ENCODE assay signal across 31 cellular contexts in genomic region chr1:173661271-173661670, GRCh38. TPM values are rescaled to one million over a fixed set of nuclear protein-coding genes. Genes with fewer than 3 reads are reported as not detected.
"Had no signal": no experiment of that assay in that cellular context is flagged by ENCODE, and none has a peak within 500 bp of the region (broad histone marks: within the 10 kb centered on the region; RNA-seq: fewer than 3 reads in every experiment).

No MANE protein-coding gene starts in this region.

- H3K9me3 Mint-ChIP-seq: activated CD4-positive, alpha-beta memory T cell treated with anti-CD3 and anti-CD28 coated beads for 36 hours; activated naive CD4-positive, alpha-beta T cell treated with anti-CD3 and anti-CD28 coated beads for 36 hours; natural killer cell treated with Interleukin-12 subunit alpha and Interleukin-12 subunit beta and Interleukin-15 and Interleukin-18, amount 100 ng/mL, for 72 hours had no signal

- H3K36me3 Mint-ChIP-seq: activated CD4-positive, alpha-beta memory T cell treated with anti-CD3 and anti-CD28 coated beads for 36 hours; memory B cell had no signal

- ATAC-seq: activated CD4-positive, alpha-beta T cell treated with anti-CD3 and anti-CD28 coated beads for 36 hours; activated naive CD8-positive, alpha-beta T cell treated with anti-CD3 and anti-CD28 coated beads, Interleukin-2, amount 50 U/mL, for 24 hours; activated T-cell treated with anti-CD3 and anti-CD28 coated beads, Interleukin-2, amount 50 U/mL, for 72 hours; gastroesophageal sphincter; heart left ventricle; left cardiac atrium; natural killer cell treated with Interleukin-12 subunit alpha and Interleukin-12 subunit beta and Interleukin-15 and Interleukin-18, amount 100 ng/mL, for 72 hours; stimulated activated naive CD8-positive, alpha-beta T cell treated with anti-CD3 and anti-CD28 coated beads, Interleukin-15, amount 100 ng/mL, for 72 hours; WTC11 had no signal

- H3K9me3 ChIP-seq: esophagus muscularis mucosa, gastroesophageal sphincter, heart left ventricle, neutrophil, ovary, prostate gland, right atrium auricular region, uterus had no signal

- DNase-seq: activated CD4-positive, alpha-beta memory T cell treated with anti-CD3 and anti-CD28 coated beads for 36 hours; activated CD4-positive, alpha-beta T cell treated with anti-CD3 and anti-CD28 coated beads for 36 hours; activated effector memory CD4-positive, alpha-beta T cell treated with Interleukin-2 at 50 U/mL for 16 hours; activated naive CD4-positive, alpha-beta T cell treated with anti-CD3 and anti-CD28 coated beads for 36 hours; activated naive CD8-positive, alpha-beta T cell treated with anti-CD3 and anti-CD28 coated beads, Interleukin-2, amount 50 U/mL, for 24 hours; activated T-cell treated with anti-CD3 and anti-CD28 coated beads, Interleukin-2, amount 50 U/mL, for 72 hours; anterior cingulate cortex; central memory CD4-positive, alpha-beta T cell; effector memory CD4-positive, alpha-beta T cell; heart left ventricle; left cardiac atrium; ovary; stimulated activated CD4-positive, alpha-beta T cell treated with anti-CD3 and anti-CD28 coated beads, Interleukin-12 subunit alpha, Interleukin-12 subunit beta, amount 100 ng/mL, for 4 hours; stimulated activated CD4-positive, alpha-beta T cell treated with anti-CD3 and anti-CD28 coated beads, Interleukin-4, amount 100 ng/mL, for 4 hours; stimulated activated naive CD8-positive, alpha-beta T cell treated with anti-CD3 and anti-CD28 coated beads, Interleukin-15, amount 100 ng/mL, for 72 hours; T-helper 1 cell; uterus had no signal

- H3K36me3 ChIP-seq: esophagus muscularis mucosa, gastroesophageal sphincter, heart left ventricle, neutrophil, ovary, prostate gland, right atrium auricular region, tibial nerve, uterus had no signal

- H3K27ac Mint-ChIP-seq: activated CD4-positive, alpha-beta memory T cell treated with anti-CD3 and anti-CD28 coated beads for 36 hours; activated CD4-positive, alpha-beta T cell treated with anti-CD3 and anti-CD28 coated beads for 36 hours; activated naive CD4-positive, alpha-beta T cell treated with anti-CD3 and anti-CD28 coated beads for 36 hours; activated naive CD8-positive, alpha-beta T cell treated with anti-CD3 and anti-CD28 coated beads, Interleukin-2, amount 50 U/mL, for 24 hours; activated T-cell treated with anti-CD3 and anti-CD28 coated beads, Interleukin-2, amount 50 U/mL, for 72 hours; brain; memory B cell; natural killer cell treated with Interleukin-12 subunit alpha and Interleukin-12 subunit beta and Interleukin-15 and Interleukin-18, amount 100 ng/mL, for 72 hours; stimulated activated naive CD8-positive, alpha-beta T cell treated with anti-CD3 and anti-CD28 coated beads, Interleukin-15, amount 100 ng/mL, for 72 hours had no signal

- H3K4me1 Mint-ChIP-seq: activated CD4-positive, alpha-beta T cell treated with anti-CD3 and anti-CD28 coated beads for 36 hours; activated naive CD8-positive, alpha-beta T cell treated with anti-CD3 and anti-CD28 coated beads, Interleukin-2, amount 50 U/mL, for 24 hours; brain; memory B cell; stimulated activated naive CD8-positive, alpha-beta T cell treated with anti-CD3 and anti-CD28 coated beads, Interleukin-15, amount 100 ng/mL, for 72 hours had no signal

- H3K4me3 ChIP-seq: esophagus muscularis mucosa, gastroesophageal sphincter, heart left ventricle, ovary, prostate gland, right atrium auricular region, tibial nerve, uterus had no signal

- H3K27me3 Mint-ChIP-seq: activated CD4-positive, alpha-beta memory T cell treated with anti-CD3 and anti-CD28 coated beads for 36 hours; activated CD4-positive, alpha-beta T cell treated with anti-CD3 and anti-CD28 coated beads for 36 hours; activated naive CD8-positive, alpha-beta T cell treated with anti-CD3 and anti-CD28 coated beads, Interleukin-2, amount 50 U/mL, for 24 hours; stimulated activated naive CD8-positive, alpha-beta T cell treated with anti-CD3 and anti-CD28 coated beads, Interleukin-15, amount 100 ng/mL, for 72 hours had no signal

- H3K4me3 Mint-ChIP-seq: activated CD4-positive, alpha-beta memory T cell treated with anti-CD3 and anti-CD28 coated beads for 36 hours; activated CD4-positive, alpha-beta T cell treated with anti-CD3 and anti-CD28 coated beads for 36 hours; activated naive CD4-positive, alpha-beta T cell treated with anti-CD3 and anti-CD28 coated beads for 36 hours; activated naive CD8-positive, alpha-beta T cell treated with anti-CD3 and anti-CD28 coated beads, Interleukin-2, amount 50 U/mL, for 24 hours; activated T-cell treated with anti-CD3 and anti-CD28 coated beads, Interleukin-2, amount 50 U/mL, for 72 hours; brain; memory B cell; natural killer cell treated with Interleukin-12 subunit alpha and Interleukin-12 subunit beta and Interleukin-15 and Interleukin-18, amount 100 ng/mL, for 72 hours; stimulated activated naive CD8-positive, alpha-beta T cell treated with anti-CD3 and anti-CD28 coated beads, Interleukin-15, amount 100 ng/mL, for 72 hours; WTC11 had no signal

- FAIRE-seq: colon, islet of Langerhans had no signal

- H3K27me3 ChIP-seq: esophagus muscularis mucosa, gastroesophageal sphincter, heart left ventricle, neutrophil, ovary, right atrium auricular region, tibial nerve, uterus had no signal

- H3K4me1 ChIP-seq: esophagus muscularis mucosa, gastroesophageal sphincter, heart left ventricle, prostate gland, right atrium auricular region, tibial nerve, uterus had no signal

- H3K27ac ChIP-seq: esophagus muscularis mucosa, gastroesophageal sphincter, heart left ventricle, neutrophil, ovary, prostate gland, right atrium auricular region, tibial nerve, uterus had no signal

RNA-seq across cellular contexts. Expression of gene ANKRD45, which starts 8.4 kb away (rescaled TPM):
- total RNA-seq: activated CD4-positive, alpha-beta memory T cell treated with anti-CD3 and anti-CD28 coated beads for 36 hours; activated naive CD4-positive, alpha-beta T cell treated with anti-CD3 and anti-CD28 coated beads for 36 hours; liver; natural killer cell treated with Interleukin-12 subunit alpha and Interleukin-12 subunit beta and Interleukin-15 and Interleukin-18, amount 100 ng/mL, for 72 hours had no signal
- polyA plus RNA-seq: heart left ventricle, liver had no signal

RNA-seq across cellular contexts. Expression of gene TEX50, which starts 26.1 kb away (rescaled TPM):
- total RNA-seq: activated CD4-positive, alpha-beta memory T cell treated with anti-CD3 and anti-CD28 coated beads for 36 hours; activated CD4-positive, alpha-beta T cell treated with anti-CD3 and anti-CD28 coated beads for 36 hours; activated naive CD4-positive, alpha-beta T cell treated with anti-CD3 and anti-CD28 coated beads for 36 hours; activated T-cell treated with anti-CD3 and anti-CD28 coated beads, Interleukin-2, amount 50 U/mL, for 72 hours; dermis microvascular lymphatic vessel endothelial cell; esophagus muscularis mucosa; gastroesophageal sphincter; heart left ventricle; left cardiac atrium; liver; natural killer cell treated with Interleukin-12 subunit alpha and Interleukin-12 subunit beta and Interleukin-15 and Interleukin-18, amount 100 ng/mL, for 72 hours; ovary; right atrium auricular region; tibial nerve; uterus; WTC11 had no signal
- polyA plus RNA-seq: heart left ventricle, liver, ovary had no signal

RNA-seq across cellular contexts. Expression of gene SLC9C2, which starts 58.4 kb away (rescaled TPM):
- total RNA-seq: activated CD4-positive, alpha-beta memory T cell treated with anti-CD3 and anti-CD28 coated beads for 36 hours; activated CD4-positive, alpha-beta T cell treated with anti-CD3 and anti-CD28 coated beads for 36 hours; activated naive CD4-positive, alpha-beta T cell treated with anti-CD3 and anti-CD28 coated beads for 36 hours; activated T-cell treated with anti-CD3 and anti-CD28 coated beads, Interleukin-2, amount 50 U/mL, for 72 hours; dermis microvascular lymphatic vessel endothelial cell; esophagus muscularis mucosa; gastroesophageal sphincter; liver; natural killer cell treated with Interleukin-12 subunit alpha and Interleukin-12 subunit beta and Interleukin-15 and Interleukin-18, amount 100 ng/mL, for 72 hours; WTC11 had no signal
- polyA plus RNA-seq: heart left ventricle, liver had no signal
